11 cellular contexts compared by ENCODE assay signal in genomic region chr16:88315543-88316105, GRCh38.
DNase-seq lines count a peak whose midpoint lies in the region; ATAC-seq and TF ChIP-seq lines count a peak whose summit lies in the region.
"Had no signal": no experiment of that assay in that cellular context is flagged by ENCODE, and none has a peak within 500 bp of the region (broad histone marks: within the 10 kb centered on the region; RNA-seq: fewer than 3 reads in every experiment).

No MANE protein-coding gene starts in this region.

- no peaks in the 10 kb centered on the region for H3K4me1 ChIP-seq in Panc1 (ENCODE audit: control insufficient read depth, insufficient read depth, low read length)
- H3K4me1 ChIP-seq in fibroblast of lung (ENCODE audit: control insufficient read depth, extremely low read depth, insufficient read depth, low read length), result peaks cover 7% of the 10 kb centered on the region

- peaks cover 25% of the 10 kb centered on the region for H3K27me3 Mint-ChIP-seq in Calu3 (ENCODE audit: unreplicated experiment)

- no peak overlapping the region for H3K4me2 ChIP-seq in fibroblast of lung (ENCODE audit: extremely low read depth, insufficient read depth, low read length)

- DNase-seq in Calu3, result peak; percentile 81
- no peak for DNase-seq in Panc1 (ENCODE audit: low read depth, low spot score)
- peak; percentile 62 to 76 for DNase-seq in fibroblast of lung (ENCODE audit: low read depth in 2 of 2)
- peak; percentile 73 for DNase-seq in myocyte (ENCODE audit: low read depth)
- no peak for DNase-seq in activated CD4-positive, CD25-positive, alpha-beta regulatory T cell treated with anti-CD3 and anti-CD28 coated beads, Interleukin-2, amount 50 U/mL, for 72 hours
- DNase-seq in SIG-M5 (lab: John Stamatoyannopoulos, UW), result no peak
- DNase-seq: CD8-positive, alpha-beta memory T cell; NCI-H1105 treated with DMSO at 0.1 percent for 48 hours had no signal

- H3K27ac ChIP-seq in Panc1 (ENCODE audit: low read length) (no peak overlapping the region), fibroblast of lung (ENCODE audit: insufficient read depth, low read length) (no peak overlapping the region)
- H3K27ac ChIP-seq: skin epidermis had no signal

- no peaks in the 10 kb centered on the region for H4K20me1 ChIP-seq in fibroblast of lung (ENCODE audit: control insufficient read depth, extremely low read depth, insufficient read depth, low read length)

- no peak overlapping the region for H2AFZ ChIP-seq in fibroblast of lung (ENCODE audit: low read length)

- H3K36me3 ChIP-seq in Panc1 (ENCODE audit: control insufficient read depth, insufficient read depth, low read length) (no peaks in the 10 kb centered on the region), fibroblast of lung (ENCODE audit: control insufficient read depth, insufficient read depth, low read length) (no peaks in the 10 kb centered on the region)

- H3K27me3 ChIP-seq in Panc1 (ENCODE audit: control insufficient read depth, insufficient read depth, low read length) (no peaks in the 10 kb centered on the region), fibroblast of lung (ENCODE audit: control insufficient read depth, insufficient read depth, low read length) (no peaks in the 10 kb centered on the region)

- POLR2A ChIA-PET in Panc1 (lab: Charles Lee), result interaction anchor here (0.7 kb wide), 1 partner anchor 96 kb away, joined by 7 read pairs; no protein-coding TSS in a partner anchor

- peaks cover 7% of the 10 kb centered on the region for H3K9me3 Mint-ChIP-seq in Calu3 (ENCODE audit: low read depth, unreplicated experiment)

- H3K4me3 Mint-ChIP-seq in Calu3 (ENCODE audit: low read depth, unreplicated experiment), result no peak overlapping the region
- H3K4me3 Mint-ChIP-seq: CD8-positive, alpha-beta memory T cell had no signal

- BruUV-seq in Calu3 (replicated peaks; lab: Mats Ljungman, UMichigan), result no TSS peak
- BruUV-seq in Panc1 (replicated peaks; lab: Mats Ljungman, UMichigan), result no TSS peak

- in situ Hi-C loops in Panc1 (cut with HindIII; ENCODE audit: low pct_unique_long_range_greater_than_20kb, low sequenced_read_pairs), result no loop called here

- no peaks in the 10 kb centered on the region for H3K79me2 ChIP-seq in fibroblast of lung (ENCODE audit: control insufficient read depth, insufficient read depth, low read length)

- no peaks in the 10 kb centered on the region for H3K36me3 Mint-ChIP-seq in Calu3 (ENCODE audit: insufficient read depth, unreplicated experiment)

- no peak overlapping the region for H3K9ac ChIP-seq in fibroblast of lung (ENCODE audit: insufficient read depth, low read length)

- ATAC-seq in Panc1, result peak; percentile 75
- ATAC-seq in HG03097 (IDR thresholded peaks at IDR 0.05; ENCODE audit: low FRiP score, unreplicated experiment), result no peak
- ATAC-seq in HG03354 (IDR thresholded peaks at IDR 0.05; ENCODE audit: poor library complexity, severe bottlenecking, unreplicated experiment), result no peak

- H3K9me3 ChIP-seq in Panc1 (ENCODE audit: control insufficient read depth, insufficient read depth, low read depth, low read length), result no peaks in the 10 kb centered on the region
- H3K9me3 ChIP-seq in fibroblast of lung (ENCODE audit: control insufficient read depth, insufficient read depth, low read depth, low read length), result no peaks in the 10 kb centered on the region

- H3K4me1 Mint-ChIP-seq in Calu3 (ENCODE audit: low read depth, unreplicated experiment), result no peaks in the 10 kb centered on the region
- H3K4me1 Mint-ChIP-seq: CD8-positive, alpha-beta memory T cell had no signal

- TF ChIP-seq CTCF in Calu3 (IDR thresholded peaks at IDR 0.05; ENCODE audit: unreplicated experiment) (no peak), Panc1 (IDR thresholded peaks at IDR 0.05) (no peak), fibroblast of lung (conservative IDR thresholded peaks at IDR 0.05 in 1 of 2, IDR thresholded peaks at IDR 0.05 in 1 of 2; ENCODE audit: low read depth in 1 of 2, low read length in 2 of 2) (no peak)

- H3K4me3 ChIP-seq in Panc1 (ENCODE audit: low read depth in 2 of 2, low read length in 2 of 2), result no peak overlapping the region
- no peak overlapping the region for H3K4me3 ChIP-seq in fibroblast of lung (replicated peaks in 1 of 4; ENCODE audit: control extremely low read depth in 1 of 4, insufficient read depth in 1 of 4, low read depth in 3 of 4, low read length in 4 of 4)
- H3K4me3 ChIP-seq: skin epidermis had no signal

- H3K27ac Mint-ChIP-seq in Calu3 (ENCODE audit: unreplicated experiment), result no peak overlapping the region
- H3K27ac Mint-ChIP-seq: CD8-positive, alpha-beta memory T cell had no signal

- CTCF ChIA-PET in Calu3 (lab: Charles Lee), result interaction anchor here (0.7 to 1.7 kb wide), 5 partner anchors 14 to 124 kb away, joined by 3 to 5 read pairs (median 3); no protein-coding TSS in a partner anchor
- CTCF ChIA-PET in Panc1 (lab: Charles Lee), result no interaction called here

- intact Hi-C loops in Calu3 (cut with micrococcal nuclease; ENCODE audit: unreplicated experiment), result no loop called here
- intact Hi-C loops in Panc1 (cut with micrococcal nuclease; ENCODE audit: unreplicated experiment), result no loop called here

Comparison
In these comparisons a context has a peak if more than half of its experiments do, and no peak if none do; other contexts are left out.
1. DNase-seq: peak in Calu3 (single experiment), fibroblast of lung (2 of 2) and myocyte (single experiment); none in Panc1 (single experiment), activated CD4-positive, CD25-positive, alpha-beta regulatory T cell treated with anti-CD3 and anti-CD28 coated beads, Interleukin-2, amount 50 U/mL, for 72 hours (single experiment) and SIG-M5 (single experiment).